Comparison of ENCODE assay signal across 10 cellular contexts in genomic region chr6:16278048-16278724, GRCh38. TPM values are rescaled to one million over a fixed set of nuclear protein-coding genes. Genes with fewer than 3 reads are reported as not detected.
DNase-seq lines count a peak whose midpoint lies in the region; ATAC-seq and TF ChIP-seq lines count a peak whose summit lies in the region.
"Had no signal": no experiment of that assay in that cellular context is flagged by ENCODE, and none has a peak within 500 bp of the region (broad histone marks: within the 10 kb centered on the region; RNA-seq: fewer than 3 reads in every experiment).

No MANE protein-coding gene starts in this region.

- no peak overlapping the region for H3K27ac ChIP-seq in PC-9
- H3K27ac ChIP-seq: pancreas had no signal

- no peaks in the 10 kb centered on the region for H3K36me3 ChIP-seq in PC-9 (ENCODE audit: low read depth)
- H3K36me3 ChIP-seq: pancreas had no signal

- no peak for TF ChIP-seq CTCF in PC-9 (conservative IDR thresholded peaks at IDR 0.05)
- no peak for TF ChIP-seq CTCF in osteocyte (IDR thresholded peaks at IDR 0.05)

- H3F3A ChIP-seq in PC-9 (ENCODE audit: insufficient read depth, low read depth), result no peaks in the 10 kb centered on the region

- H3K4me1 ChIP-seq in PC-9 (replicated peaks; ENCODE audit: insufficient read depth), result peaks cover 11% of the 10 kb centered on the region
- H3K4me1 ChIP-seq: pancreas had no signal

- peak overlapping the region; percentile 46 for H3K4me2 ChIP-seq in PC-9

- POLR2A ChIA-PET in PC-9 (lab: Charles Lee; ENCODE audit: unreplicated experiment), result interaction anchor here (0.6 kb wide), 1 partner anchor 10 kb away, joined by 3 read pairs; no protein-coding TSS in a partner anchor

- peak; percentile 41 for ATAC-seq in esophagus mucosa
- no peak for ATAC-seq in HG03045 (IDR thresholded peaks at IDR 0.05; ENCODE audit: unreplicated experiment)
- ATAC-seq in GM18517 (IDR thresholded peaks at IDR 0.05; ENCODE audit: unreplicated experiment), result no peak

- no peak overlapping the region for H2AFZ ChIP-seq in PC-9

- H3K27me3 ChIP-seq in PC-9 (ENCODE audit: insufficient read depth, low read depth), result no peaks in the 10 kb centered on the region
- H3K27me3 ChIP-seq: pancreas had no signal

- DNase-seq in DMS53 (lab: John Stamatoyannopoulos, UW) (peak; percentile 71), PC-9 (no peak), osteocyte (ENCODE audit: extremely low spot score, unreplicated experiment) (no peak)
- DNase-seq in activated CD4-positive, alpha-beta T cell treated with anti-CD3 and anti-CD28 coated beads, Interleukin-2, amount 50 U/mL, for 4 hours, result no peak
- no peak for DNase-seq in activated naive CD4-positive, alpha-beta T cell treated with anti-CD3 and anti-CD28 coated beads, Interleukin-2, amount 10 ng/mL, durations not matched to agents 7 days and 5 days
- DNase-seq: NCI-H774, pancreas had no signal

- no peaks in the 10 kb centered on the region for H3K79me2 ChIP-seq in PC-9 (ENCODE audit: low read depth)

- H4K20me1 ChIP-seq in PC-9 (ENCODE audit: insufficient read depth), result no peaks in the 10 kb centered on the region

- H3K27ac Mint-ChIP-seq in osteocyte (ENCODE audit: unreplicated experiment), result peak overlapping the region; percentile 78
- H3K27ac Mint-ChIP-seq in activated naive CD4-positive, alpha-beta T cell treated with anti-CD3 and anti-CD28 coated beads, Interleukin-2, amount 10 ng/mL, durations not matched to agents 7 days and 5 days, result no peak overlapping the region

- BruUV-seq in PC-9 (replicated peaks; lab: Mats Ljungman, UMichigan), result no TSS peak

- CTCF ChIA-PET in PC-9 (lab: Charles Lee), result interaction anchor here (0.6 to 1.0 kb wide), 3 partner anchors 40 to 808 kb away, joined by 3 to 5 read pairs (median 3); partner anchors contain the start of gene GMPR
- CTCF ChIA-PET in activated naive CD4-positive, alpha-beta T cell treated with anti-CD3 and anti-CD28 coated beads, Interleukin-2, amount 10 ng/mL, durations not matched to agents 7 days and 5 days (lab: Charles Lee), result interaction anchor here (1.2 kb wide), 1 partner anchor 10 kb away, joined by 3 read pairs; no protein-coding TSS in a partner anchor

- H3K9me3 Mint-ChIP-seq in osteocyte (ENCODE audit: unreplicated experiment), result no peaks in the 10 kb centered on the region
- H3K9me3 Mint-ChIP-seq in activated naive CD4-positive, alpha-beta T cell treated with anti-CD3 and anti-CD28 coated beads, Interleukin-2, amount 10 ng/mL, durations not matched to agents 7 days and 5 days, result no peaks in the 10 kb centered on the region

- H3K36me3 Mint-ChIP-seq in osteocyte (ENCODE audit: unreplicated experiment), result no peaks in the 10 kb centered on the region
- no peaks in the 10 kb centered on the region for H3K36me3 Mint-ChIP-seq in activated naive CD4-positive, alpha-beta T cell treated with anti-CD3 and anti-CD28 coated beads, Interleukin-2, amount 10 ng/mL, durations not matched to agents 7 days and 5 days

- no peaks in the 10 kb centered on the region for H3K27me3 Mint-ChIP-seq in osteocyte (ENCODE audit: unreplicated experiment)
- H3K27me3 Mint-ChIP-seq in activated naive CD4-positive, alpha-beta T cell treated with anti-CD3 and anti-CD28 coated beads, Interleukin-2, amount 10 ng/mL, durations not matched to agents 7 days and 5 days, result peaks cover 8% of the 10 kb centered on the region

- H3K4me3 Mint-ChIP-seq in osteocyte (ENCODE audit: unreplicated experiment), result no peak overlapping the region
- no peak overlapping the region for H3K4me3 Mint-ChIP-seq in activated naive CD4-positive, alpha-beta T cell treated with anti-CD3 and anti-CD28 coated beads, Interleukin-2, amount 10 ng/mL, durations not matched to agents 7 days and 5 days

- peaks cover 44% of the 10 kb centered on the region for H3K4me1 Mint-ChIP-seq in osteocyte (ENCODE audit: unreplicated experiment)
- no peaks in the 10 kb centered on the region for H3K4me1 Mint-ChIP-seq in activated naive CD4-positive, alpha-beta T cell treated with anti-CD3 and anti-CD28 coated beads, Interleukin-2, amount 10 ng/mL, durations not matched to agents 7 days and 5 days

- no peaks in the 10 kb centered on the region for H3K9me2 ChIP-seq in PC-9 (ENCODE audit: insufficient read depth)

- intact Hi-C loops in PC-9 (cut with micrococcal nuclease; ENCODE audit: unreplicated experiment), result no loop called here

- no peak overlapping the region for H3K4me3 ChIP-seq in PC-9
- H3K4me3 ChIP-seq: pancreas had no signal

- H3K9me3 ChIP-seq in PC-9 (ENCODE audit: insufficient read depth, low read depth), result no peaks in the 10 kb centered on the region
- H3K9me3 ChIP-seq: pancreas had no signal

RNA-seq across cellular contexts. Expression of gene GMPR, which starts 39.8 kb away (rescaled TPM):
- total RNA-seq in PC-9 (2021), result 2.0 and 2.4 TPM in 2 replicates
- 0.80 TPM for total RNA-seq in esophagus mucosa
- total RNA-seq in osteocyte, result 7.7 and 7.8 TPM in 2 replicates
